In genomic region chr2:216312441-216312840, GRCh38 we compare ENCODE assay signal across 25 cellular contexts. TPM values are rescaled to one million over a fixed set of nuclear protein-coding genes. Genes with fewer than 3 reads are reported as not detected.
"Had no signal": no experiment of that assay in that cellular context is flagged by ENCODE, and none has a peak within 500 bp of the region (broad histone marks: within the 10 kb centered on the region; RNA-seq: fewer than 3 reads in every experiment).

No MANE protein-coding gene starts in this region.

- H3K27ac ChIP-seq: body of pancreas, neutrophil, thoracic aorta, VCaP had no signal

- H3K4me1 ChIP-seq: body of pancreas had no signal

- H3K9me3 ChIP-seq: body of pancreas, mucosa of descending colon, neutrophil, thoracic aorta had no signal

- H3K27me3 ChIP-seq: body of pancreas had no signal

- H3K4me3 ChIP-seq: body of pancreas, mucosa of descending colon, thoracic aorta had no signal

- DNase-seq: activated CD4-positive, alpha-beta T cell treated with anti-CD3 and anti-CD28 coated beads for 4 hours; activated CD4-positive, alpha-beta T cell treated with anti-CD3 and anti-CD28 coated beads, Interleukin-2, amount 50 U/mL, for 4 hours; activated effector memory CD4-positive, alpha-beta T cell treated with Interleukin-2 at 50 U/mL for 16 hours; activated naive CD4-positive, alpha-beta T cell treated with Interleukin-2 at 50 U/mL for 16 hours; activated T-cell treated with anti-CD3 and anti-CD28 coated beads for 4 hours; anterior cingulate cortex; body of pancreas; effector CD8-positive, alpha-beta T cell; glutamatergic neuron; left cardiac atrium; left ventricle myocardium superior; mucosa of descending colon; naive B cell; nephron progenitor cell; small intestine; stimulated activated CD4-positive, alpha-beta T cell treated with anti-CD3 and anti-CD28 coated beads, Interleukin-4, amount 100 ng/mL, for 24 hours; T-helper 9 cell; trophoblast cell had no signal

- H3K36me3 ChIP-seq: neutrophil, thoracic aorta had no signal

RNA-seq across cellular contexts. Expression of gene MARCHF4, which starts 59.8 kb away (rescaled TPM):
- total RNA-seq: left ventricle myocardium superior, mesenteric fat pad, posterior vena cava, sciatic nerve, subcutaneous adipose tissue had no signal
